Comparison of ENCODE assay signal across 1 cellular context in the genomic region with DNA sequence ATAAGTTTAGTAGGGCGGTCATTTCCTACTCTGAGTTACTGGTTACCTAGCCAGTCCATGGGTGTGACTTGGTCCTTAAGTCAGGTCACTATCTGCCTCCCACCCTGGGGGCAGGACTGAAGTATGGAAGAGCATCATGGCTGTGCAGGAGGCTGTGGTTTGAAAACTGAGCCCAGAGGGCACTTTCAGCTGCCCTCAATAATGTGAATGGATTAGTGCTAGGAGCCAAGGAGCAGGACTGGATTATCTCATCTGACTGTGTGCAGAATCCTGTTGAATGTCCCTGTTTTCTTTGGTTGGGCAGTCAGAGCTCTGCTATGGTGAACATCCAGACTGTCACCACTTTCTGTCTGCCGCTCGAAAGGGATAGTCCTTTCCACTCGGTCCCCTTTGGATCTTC.
TF ChIP-seq lines count a peak whose summit lies in the region.

No MANE protein-coding gene starts in this region.

TF ChIP-seq in endothelial cell of umbilical vein, 7 proteins besides CTCF, POLR2A, EP300 and RAD21 (continued from another document):
- no peak for TF ChIP-seq EZH2 (IDR thresholded peaks at IDR 0.05; ENCODE audit: borderline replicate concordance, low read depth, low read length, severe bottlenecking)
